Comparison of ENCODE assay signal across 19 cellular contexts in genomic region chr2:156687715-156688114, GRCh38.
DNase-seq lines count a peak whose midpoint lies in the region; ATAC-seq and TF ChIP-seq lines count a peak whose summit lies in the region.
"Had no signal": no experiment of that assay in that cellular context is flagged by ENCODE, and none has a peak within 500 bp of the region (broad histone marks: within the 10 kb centered on the region; RNA-seq: fewer than 3 reads in every experiment).

No MANE protein-coding gene starts in this region.

- no peaks in the 10 kb centered on the region for H3K36me3 ChIP-seq in CD8-positive, alpha-beta T cell (ENCODE audit: insufficient read depth, low read length)
- H3K36me3 ChIP-seq in stomach, result no peaks in the 10 kb centered on the region
- no peaks in the 10 kb centered on the region for H3K36me3 ChIP-seq in HAP-1 (replicated peaks)
- H3K36me3 ChIP-seq: cardiac muscle cell had no signal

- H3K9me3 ChIP-seq in CD8-positive, alpha-beta T cell (ENCODE audit: low read length), result no peaks in the 10 kb centered on the region
- no peaks in the 10 kb centered on the region for H3K9me3 ChIP-seq in stomach
- no peaks in the 10 kb centered on the region for H3K9me3 ChIP-seq in HAP-1

- DNase-seq in AG20443 (ENCODE audit: low spot score) (peak; percentile 11), HS-5 (ENCODE audit: low read depth) (peak; percentile 19), SW480 (ENCODE audit: low spot score) (peak; percentile 1), foreskin keratinocyte (peak in 1 of 2 donors; percentile 57), stomach (no peak), HAP-1 (ENCODE audit: low spot score in 2 of 2) (no peak)
- DNase-seq in effector memory CD8-positive, alpha-beta T cell, result no peak
- no peak for DNase-seq in CD8-positive, alpha-beta T cell
- DNase-seq: activated CD4-positive, alpha-beta memory T cell treated with anti-CD3 and anti-CD28 coated beads, Interleukin-2, amount 10 ng/mL, durations not matched to agents 7 days and 5 days; activated naive CD8-positive, alpha-beta T cell treated with anti-CD3 and anti-CD28 coated beads for 36 hours; activated T-cell treated with anti-CD3 and anti-CD28 coated beads, Interleukin-2, amount 50 U/mL, for 48 hours; effector CD4-positive, alpha-beta T cell; GOT3; natural killer cell; NCI-H1694 treated with DMSO at 0.1 percent for 48 hours; NCI-H510A had no signal

- no peak overlapping the region for H3K4me3 ChIP-seq in CD8-positive, alpha-beta T cell (ENCODE audit: low read depth, low read length)
- H3K4me3 ChIP-seq in stomach, result no peak overlapping the region
- no peak overlapping the region for H3K4me3 ChIP-seq in HAP-1
- H3K4me3 ChIP-seq: cardiac muscle cell, lung had no signal

- WGBS in stomach, 5 donors, result 93 to 100% (median 98%) methylated on average over 1 of the region's 1 CpG

- H3K27me3 ChIP-seq in foreskin keratinocyte (no peaks in the 10 kb centered on the region), stomach (no peaks in the 10 kb centered on the region), HAP-1 (ENCODE audit: low read depth) (no peaks in the 10 kb centered on the region)
- H3K27me3 ChIP-seq in CD8-positive, alpha-beta T cell (ENCODE audit: insufficient read depth, low read length), result no peaks in the 10 kb centered on the region
- H3K27me3 ChIP-seq: cardiac muscle cell had no signal

- no peaks in the 10 kb centered on the region for H3K4me1 ChIP-seq in foreskin keratinocyte
- H3K4me1 ChIP-seq in CD8-positive, alpha-beta T cell (ENCODE audit: insufficient read depth, low read length), result no peaks in the 10 kb centered on the region
- H3K4me1 ChIP-seq in stomach, result no peaks in the 10 kb centered on the region
- peaks cover 6% of the 10 kb centered on the region for H3K4me1 ChIP-seq in HAP-1

- CTCF ChIA-PET in CD8-positive, alpha-beta T cell (lab: Charles Lee), result no interaction called here

- no peak overlapping the region for H3K27ac ChIP-seq in foreskin keratinocyte
- no peak overlapping the region for H3K27ac ChIP-seq in CD8-positive, alpha-beta T cell (ENCODE audit: low read depth, low read length)
- H3K27ac ChIP-seq in stomach, result no peak overlapping the region
- H3K27ac ChIP-seq: cardiac muscle cell, VCaP had no signal

- TF ChIP-seq CTCF in foreskin keratinocyte (conservative IDR thresholded peaks at IDR 0.05) (peak; percentile 30), stomach (IDR thresholded peaks at IDR 0.05) (no peak)
- TF ChIP-seq CTCF in CD8-positive, alpha-beta T cell (IDR thresholded peaks at IDR 0.05), result no peak

- H3K27me3 Mint-ChIP-seq in effector memory CD8-positive, alpha-beta T cell, result peaks cover 0 to 10% of the 10 kb centered on the region in 2 donors
- H3K27me3 Mint-ChIP-seq in CD8-positive, alpha-beta T cell (ENCODE audit: low read depth), result peaks cover 2% of the 10 kb centered on the region
- H3K27me3 Mint-ChIP-seq: activated naive CD8-positive, alpha-beta T cell treated with anti-CD3 and anti-CD28 coated beads for 36 hours had no signal

- H3K4me3 Mint-ChIP-seq in effector memory CD8-positive, alpha-beta T cell, result no peak overlapping the region
- no peak overlapping the region for H3K4me3 Mint-ChIP-seq in CD8-positive, alpha-beta T cell
- H3K4me3 Mint-ChIP-seq: activated CD4-positive, alpha-beta memory T cell treated with anti-CD3 and anti-CD28 coated beads, Interleukin-2, amount 10 ng/mL, durations not matched to agents 7 days and 5 days; activated naive CD8-positive, alpha-beta T cell treated with anti-CD3 and anti-CD28 coated beads for 36 hours; natural killer cell had no signal

- peak; percentile 63 for ATAC-seq in foreskin keratinocyte
- no peak for ATAC-seq in effector memory CD8-positive, alpha-beta T cell (replicated peaks)
- no peak for ATAC-seq in CD8-positive, alpha-beta T cell
- ATAC-seq: natural killer cell had no signal

- TF ChIP-seq EP300 in stomach (IDR thresholded peaks at IDR 0.05), result no peak

- H3K9me3 Mint-ChIP-seq in effector memory CD8-positive, alpha-beta T cell, result peaks cover 0 to 2% of the 10 kb centered on the region in 2 donors
- H3K9me3 Mint-ChIP-seq in CD8-positive, alpha-beta T cell, result no peaks in the 10 kb centered on the region
- H3K9me3 Mint-ChIP-seq: activated CD4-positive, alpha-beta memory T cell treated with anti-CD3 and anti-CD28 coated beads, Interleukin-2, amount 10 ng/mL, durations not matched to agents 7 days and 5 days; activated naive CD8-positive, alpha-beta T cell treated with anti-CD3 and anti-CD28 coated beads for 36 hours had no signal

- H3K27ac Mint-ChIP-seq in effector memory CD8-positive, alpha-beta T cell, result no peak overlapping the region
- no peak overlapping the region for H3K27ac Mint-ChIP-seq in CD8-positive, alpha-beta T cell
- H3K27ac Mint-ChIP-seq: activated CD4-positive, alpha-beta memory T cell treated with anti-CD3 and anti-CD28 coated beads, Interleukin-2, amount 10 ng/mL, durations not matched to agents 7 days and 5 days; activated naive CD8-positive, alpha-beta T cell treated with anti-CD3 and anti-CD28 coated beads for 36 hours; natural killer cell had no signal

- intact Hi-C loops in CD8-positive, alpha-beta T cell (cut with DNase I, micrococcal nuclease), result no loop called here
- intact Hi-C loops in stomach (cut with DNase I; ENCODE audit: low total_unique reads), result no loop called here

- POLR2A ChIA-PET in CD8-positive, alpha-beta T cell (lab: Charles Lee), result no interaction called here

- no peaks in the 10 kb centered on the region for H3K4me1 Mint-ChIP-seq in effector memory CD8-positive, alpha-beta T cell (ENCODE audit: low read depth in 2 of 2)
- H3K4me1 Mint-ChIP-seq in CD8-positive, alpha-beta T cell (ENCODE audit: low read depth), result no peaks in the 10 kb centered on the region
- H3K4me1 Mint-ChIP-seq: activated CD4-positive, alpha-beta memory T cell treated with anti-CD3 and anti-CD28 coated beads, Interleukin-2, amount 10 ng/mL, durations not matched to agents 7 days and 5 days; activated naive CD8-positive, alpha-beta T cell treated with anti-CD3 and anti-CD28 coated beads for 36 hours; natural killer cell had no signal

- TF ChIP-seq POLR2A in stomach (IDR thresholded peaks at IDR 0.05), result no peak

- H3K36me3 Mint-ChIP-seq in effector memory CD8-positive, alpha-beta T cell (ENCODE audit: insufficient read depth), result no peaks in the 10 kb centered on the region
- H3K36me3 Mint-ChIP-seq in CD8-positive, alpha-beta T cell, result no peaks in the 10 kb centered on the region
- H3K36me3 Mint-ChIP-seq: activated naive CD8-positive, alpha-beta T cell treated with anti-CD3 and anti-CD28 coated beads for 36 hours; natural killer cell had no signal

- in situ Hi-C loops in HAP-1 (cut with MboI; ENCODE audit: low sequenced_read_pairs), result no loop called here

Comparison
In these comparisons a context has a peak if more than half of its experiments do, and no peak if none do; other contexts are left out.
1. DNase-seq: peak in AG20443 (single experiment), HS-5 (single experiment) and SW480 (single experiment); none in effector memory CD8-positive, alpha-beta T cell (0 of 3), CD8-positive, alpha-beta T cell (0 of 7), stomach (single experiment) and HAP-1 (0 of 2).